8 cellular contexts compared by ENCODE assay signal in the genomic region with DNA sequence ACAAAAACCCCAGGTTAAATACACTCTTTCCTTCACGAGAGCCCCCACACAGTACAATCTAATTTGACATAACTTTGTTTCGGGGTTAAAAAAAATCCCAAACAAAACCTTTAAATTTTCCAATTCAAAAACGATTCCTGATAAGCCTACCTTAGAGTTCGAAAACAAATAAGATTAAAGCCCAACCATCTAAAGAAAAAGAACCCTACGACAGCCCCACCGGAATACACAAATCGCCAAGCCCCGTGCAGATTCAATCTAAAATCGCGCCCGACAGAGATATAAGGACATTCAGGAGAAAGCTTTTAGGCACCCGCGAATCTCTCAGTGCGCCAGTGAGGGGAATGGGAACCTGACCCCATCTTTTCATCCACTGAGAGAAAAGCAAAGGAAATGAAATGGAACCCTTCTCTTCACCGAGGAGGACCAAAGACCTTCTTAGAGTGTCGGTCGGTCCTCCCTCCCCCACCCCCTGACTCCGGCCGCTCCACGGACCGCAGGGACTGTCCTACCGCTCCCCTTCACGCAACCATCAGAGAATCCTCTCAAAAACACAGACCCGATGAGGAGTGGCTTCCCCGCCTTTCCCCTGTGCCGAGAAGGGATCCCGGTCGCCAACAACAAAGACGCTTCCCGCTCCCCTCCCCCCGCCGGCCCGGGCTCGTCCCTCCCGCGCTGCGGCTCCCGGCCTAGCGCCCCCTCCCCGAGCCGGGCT. TPM values are rescaled to one million over a fixed set of nuclear protein-coding genes. Genes with fewer than 3 reads are reported as not detected.
DNase-seq lines count a peak whose midpoint lies in the region; ATAC-seq and TF ChIP-seq lines count a peak whose summit lies in the region.

No MANE protein-coding gene starts in this region.

- H3K4me3 ChIP-seq in AG04450 (ENCODE audit: low read depth, low read length) (peak overlapping the region; percentile 89), iPS-15b (ENCODE audit: low read depth, low read length) (peak overlapping the region; percentile 93), sigmoid colon (peak overlapping the region; percentile 83 to 98 (median 90))

- CTCF ChIA-PET in AG04450 (lab: Charles Lee) = no interaction called here
- CTCF ChIA-PET in MCF 10A (lab: Yijun Ruan, JAX) = no interaction called here

- DNase-seq in AG04450 (ENCODE audit: low read depth, low spot score) = no peak
- DNase-seq in HT1080 (ENCODE audit: low read depth) = peak; percentile 23
- DNase-seq in T follicular helper cell (ENCODE audit: low read depth) = peak; percentile 17
- DNase-seq in MCF 10A (ENCODE audit: unreplicated experiment) = peak; percentile 37
- peak; percentile 79 for DNase-seq in sigmoid colon

- no peak for TF ChIP-seq CTCF in AG04450 (IDR thresholded peaks at IDR 0.05; ENCODE audit: low read depth, low read length)
- no peak for TF ChIP-seq CTCF in MCF 10A (IDR thresholded peaks at IDR 0.05; ENCODE audit: unreplicated experiment)
- TF ChIP-seq CTCF in sigmoid colon (IDR thresholded peaks at IDR 0.05) = no peak

- no peak for TF ChIP-seq POLR2A in sigmoid colon (IDR thresholded peaks at IDR 0.05)

- intact Hi-C loops in MCF 10A (cut with micrococcal nuclease) (loop anchor here (2.0 to 10.0 kb wide), 4 partner anchors 65 to 143 kb away; a partner anchor contains a TSS), sigmoid colon (cut with DNase I) (loop anchor here (2.0 to 10.0 kb wide), 2 partner anchors 141 to 1165 kb away; a partner anchor contains a TSS)

- H3K27me3 ChIP-seq in AG04450 (ENCODE audit: control insufficient read depth, insufficient read depth, low read length) (no peaks in the 10 kb centered on the region), iPS-15b (ENCODE audit: control insufficient read depth, insufficient read depth, low read length) (no peaks in the 10 kb centered on the region), sigmoid colon (no peaks in the 10 kb centered on the region)

- H3K9me3 Mint-ChIP-seq in MCF 10A (ENCODE audit: unreplicated experiment) = no peaks in the 10 kb centered on the region

- H3K27ac Mint-ChIP-seq in MCF 10A (ENCODE audit: low read depth, unreplicated experiment) = peak overlapping the region; percentile 88

- H3K27me3 Mint-ChIP-seq in MCF 10A (ENCODE audit: insufficient read depth, unreplicated experiment) = no peaks in the 10 kb centered on the region

- no peaks in the 10 kb centered on the region for H3K4me1 ChIP-seq in iPS-15b (ENCODE audit: control insufficient read depth, insufficient read depth, low read length)
- peaks cover 0 to 34% (median 27%) of the 10 kb centered on the region in 4 donors for H3K4me1 ChIP-seq in sigmoid colon

- peak overlapping the region; percentile 93 for H3K9ac ChIP-seq in iPS-15b (ENCODE audit: low read depth, low read length)

- no peak for TF ChIP-seq EP300 in sigmoid colon (IDR thresholded peaks at IDR 0.05)

- peak; percentile 8 for ATAC-seq in GM18868 (IDR thresholded peaks at IDR 0.05; ENCODE audit: unreplicated experiment)
- ATAC-seq in GM19397 (IDR thresholded peaks at IDR 0.05; ENCODE audit: unreplicated experiment) = no peak

- H3K4me1 Mint-ChIP-seq in MCF 10A (ENCODE audit: insufficient read depth, unreplicated experiment) = peaks cover 18% of the 10 kb centered on the region

- H3K27ac ChIP-seq in AG04450 (ENCODE audit: low read depth, low read length) (peak overlapping the region; percentile 66), sigmoid colon (peak overlapping the region; percentile 92 to 97 (median 96))

- 0 to 1% methylated on average over 41 of the region's 41 CpGs for WGBS in sigmoid colon, 2 donors

- H3K36me3 ChIP-seq in iPS-15b (ENCODE audit: control insufficient read depth, insufficient read depth, low read length) (peaks cover 3% of the 10 kb centered on the region), sigmoid colon (no peaks in the 10 kb centered on the region)

- H3K36me3 Mint-ChIP-seq in MCF 10A (ENCODE audit: insufficient read depth, unreplicated experiment) = peaks cover 6% of the 10 kb centered on the region

- H3K9me3 ChIP-seq in AG04450 (ENCODE audit: control insufficient read depth, insufficient read depth, low read length) = no peaks in the 10 kb centered on the region; the same call in 1 of the 2 replicates
- H3K9me3 ChIP-seq in iPS-15b (ENCODE audit: control insufficient read depth, insufficient read depth, low read length) = no peaks in the 10 kb centered on the region
- no peaks in the 10 kb centered on the region for H3K9me3 ChIP-seq in sigmoid colon

- POLR2A ChIA-PET in AG04450 (lab: Yijun Ruan, JAX) = interaction anchor here (0.6 to 1.7 kb wide), 4 partner anchors 10 to 117 kb away, joined by 4 to 9 read pairs (median 4); no protein-coding TSS in a partner anchor
- POLR2A ChIA-PET in MCF 10A (lab: Yijun Ruan, JAX) = interaction anchor here (0.6 to 7.4 kb wide), 7 partner anchors 18 to 351 kb away, joined by 3 to 79 read pairs (median 15); no protein-coding TSS in a partner anchor

- H3K4me3 Mint-ChIP-seq in MCF 10A (ENCODE audit: unreplicated experiment) = peak overlapping the region; percentile 95

- TSS peak; percentile 36 for BruUV-seq in MCF 10A (replicated peaks; lab: Mats Ljungman, UMichigan)

RNA-seq across cellular contexts. Expression of a gene that starts 0.9 kb away (rescaled TPM):
- polyA plus RNA-seq in AG04450 (2011; rRNA removed) = 12.0 and 15.3 TPM in 2 replicates
- polyA minus RNA-seq in AG04450 (2011; rRNA and poly(A)+ RNA removed) = 12.8 and 22.2 TPM in 2 replicates
- 23.2 and 28.1 TPM in 2 replicates for total RNA-seq in HT1080 (2014; rRNA removed; shearing (Covaris generic))
- 18.4 and 19.0 TPM in 2 replicates for polyA plus RNA-seq in HT1080 (2015; cell fraction: cytosol; rRNA removed)
- polyA plus RNA-seq in HT1080 (2015; cell fraction: nucleus; rRNA removed) = 18.4 and 19.1 TPM in 2 replicates
- 10.4 and 10.5 TPM in 2 replicates for total RNA-seq in MCF 10A (2022)
- total RNA-seq in sigmoid colon = 10 to 100 TPM; 12.4 to 19.9 (median 17.3) TPM
- polyA plus RNA-seq in sigmoid colon = 10 to 100 TPM; 15.5 to 35.1 (median 16.8) TPM

RNA-seq across cellular contexts. Expression of a gene that starts 1.4 kb away (rescaled TPM):
- polyA plus RNA-seq in AG04450 (2011; rRNA removed) (15.1 and 19.8 TPM in 2 replicates), sigmoid colon (10 to 100 TPM; 15.8 to 40.0 (median 19.8) TPM)
- 8.6 and 8.9 TPM in 2 replicates for polyA minus RNA-seq in AG04450 (2011; rRNA and poly(A)+ RNA removed)
- total RNA-seq in HT1080 (2014; rRNA removed; shearing (Covaris generic)) = 15.9 and 19.4 TPM in 2 replicates
- 18.7 and 23.4 TPM in 2 replicates for polyA plus RNA-seq in HT1080 (2015; cell fraction: cytosol; rRNA removed)
- polyA plus RNA-seq in HT1080 (2015; cell fraction: nucleus; rRNA removed) = 9.0 and 10.0 TPM in 2 replicates
- total RNA-seq in MCF 10A (2022) (19.6 and 23.3 TPM in 2 replicates), sigmoid colon (10 to 100 TPM in 3 of 4 donors, 1 to 10 TPM in 1; 8.8 to 13.3 (median 12.2) TPM)
